In genomic region chr7:2416659-2417058, GRCh38 we compare ENCODE assay signal across 21 cellular contexts. TPM values are rescaled to one million over a fixed set of nuclear protein-coding genes. Genes with fewer than 3 reads are reported as not detected.
DNase-seq lines count a peak whose midpoint lies in the region; ATAC-seq, FAIRE-seq and TF ChIP-seq lines count a peak whose summit lies in the region.
"Had no signal": no experiment of that assay in that cellular context is flagged by ENCODE, and none has a peak within 500 bp of the region (broad histone marks: within the 10 kb centered on the region; RNA-seq: fewer than 3 reads in every experiment).

No MANE protein-coding gene starts in this region.

- peaks cover 59% of the 10 kb centered on the region for H3K4me1 ChIP-seq in Loucy (ENCODE audit: insufficient read depth, low read length, poor library complexity, severe bottlenecking)
- H3K4me1 ChIP-seq in H1 (replicated peaks in 1 of 4; ENCODE audit: control insufficient read depth in 3 of 4, insufficient read depth in 4 of 4, low read length in 3 of 4): no peaks in the 10 kb centered on the region; a peak in 2 of 7 replicates
- no peaks in the 10 kb centered on the region for H3K4me1 ChIP-seq in foreskin keratinocyte
- H3K4me1 ChIP-seq in BE2C: no peaks in the 10 kb centered on the region

- WGBS in H1 (ENCODE audit: extremely low coverage in 1 of 2, insufficient coverage in 1 of 2, insufficient read length in 1 of 2, insufficient replicate concordance in 2 of 2, low coverage in 1 of 2, low lambda C conversion rate in 2 of 2, missing lambda C conversion rate in 1 of 2), 2 experiments: 73% methylated on average over 6 of the region's 6 CpGs; no CpG with 5 or more reads in 1 of the 2 experiments

- H3K4me1 Mint-ChIP-seq in activated naive CD8-positive, alpha-beta T cell treated with anti-CD3 and anti-CD28 coated beads, Interleukin-2, amount 10 ng/mL, durations not matched to agents 7 days and 5 days: peaks cover 47% of the 10 kb centered on the region
- peaks cover 29% of the 10 kb centered on the region for H3K4me1 Mint-ChIP-seq in activated naive CD8-positive, alpha-beta T cell treated with anti-CD3 and anti-CD28 coated beads for 36 hours

- H3K27ac ChIP-seq in H1 (ENCODE audit: low read depth, low read length): no peak overlapping the region
- H3K27ac ChIP-seq in foreskin keratinocyte: no peak overlapping the region
- H3K27ac ChIP-seq: A549 had no signal

- H3K9me3 ChIP-seq in Loucy (ENCODE audit: insufficient read depth, low read depth, low read length) (no peaks in the 10 kb centered on the region), H1 (ENCODE audit: insufficient read depth in 2 of 2, low read depth in 1 of 2, low read length in 1 of 2) (no peaks in the 10 kb centered on the region), BE2C (no peaks in the 10 kb centered on the region)
- H3K9me3 ChIP-seq: A549, SK-N-SH had no signal

- H3K23ac ChIP-seq in H1 (ENCODE audit: insufficient read length): no peak overlapping the region

- no peak for FAIRE-seq in H1 (lab: Jason Lieb, UNC)
- FAIRE-seq: A549, RCC 7860 had no signal

- TF ChIP-seq RAD21 in H1 (IDR thresholded peaks at IDR 0.05 in 1 of 2, conservative IDR thresholded peaks at IDR 0.05 in 1 of 2; ENCODE audit: low read depth in 2 of 2, low read length in 2 of 2): no peak

- ATAC-seq in activated naive CD8-positive, alpha-beta T cell treated with anti-CD3 and anti-CD28 coated beads, Interleukin-2, amount 10 ng/mL, durations not matched to agents 7 days and 5 days (ENCODE audit: low read depth): no peak
- no peak for ATAC-seq in foreskin keratinocyte
- ATAC-seq: A549, HCT116 had no signal

- peaks cover 2% of the 10 kb centered on the region for H3K79me1 ChIP-seq in H1 (ENCODE audit: low read depth, low read length)

- H3K9me2 ChIP-seq in Loucy (replicated peaks; ENCODE audit: low read depth, low read length): no peaks in the 10 kb centered on the region
- H3K9me2 ChIP-seq: SK-N-SH had no signal

- TF ChIP-seq POLR2A in H1 (IDR thresholded peaks at IDR 0.05; ENCODE audit: control extremely low read depth in 1 of 2, low read depth in 2 of 2, low read length in 2 of 2): no peak

- H3K9me3 Mint-ChIP-seq in activated naive CD8-positive, alpha-beta T cell treated with anti-CD3 and anti-CD28 coated beads, Interleukin-2, amount 10 ng/mL, durations not matched to agents 7 days and 5 days: no peaks in the 10 kb centered on the region
- H3K9me3 Mint-ChIP-seq in activated naive CD8-positive, alpha-beta T cell treated with anti-CD3 and anti-CD28 coated beads for 36 hours: no peaks in the 10 kb centered on the region

- H3K27me3 ChIP-seq in Loucy (ENCODE audit: insufficient read depth, low read length, poor library complexity, severe bottlenecking) (no peaks in the 10 kb centered on the region), H1 (replicated peaks in 1 of 4; ENCODE audit: control insufficient read depth in 3 of 4, extremely low read depth in 1 of 4, insufficient read depth in 3 of 4, low read length in 3 of 4) (no peaks in the 10 kb centered on the region), foreskin keratinocyte (no peaks in the 10 kb centered on the region), BE2C (no peaks in the 10 kb centered on the region)

- H3K23me2 ChIP-seq in H1 (ENCODE audit: low read depth, low read length): no peaks in the 10 kb centered on the region

- no peak overlapping the region for H4K8ac ChIP-seq in H1 (ENCODE audit: extremely low read depth, insufficient read depth, low read length)

- no peak overlapping the region for H2AK5ac ChIP-seq in H1 (ENCODE audit: low read depth, low read length)

- no peak overlapping the region for H4K5ac ChIP-seq in H1 (ENCODE audit: insufficient read length, low read depth, low read length)

- H3K4me3 ChIP-seq in Loucy (ENCODE audit: low read length, poor library complexity, severe bottlenecking): no peak overlapping the region
- no peak overlapping the region for H3K4me3 ChIP-seq in H1 (ENCODE audit: extremely low read depth in 1 of 4, insufficient read depth in 2 of 4, low read depth in 3 of 4, low read length in 4 of 4)
- H3K4me3 ChIP-seq in BE2C (ENCODE audit: low read depth, low read length): no peak overlapping the region
- H3K4me3 ChIP-seq: A549 had no signal

- peaks cover 30% of the 10 kb centered on the region; the same call in 1 of the 2 replicates for H3K36me3 ChIP-seq in Loucy (ENCODE audit: insufficient read depth, low read length)
- H3K36me3 ChIP-seq in H1 (ENCODE audit: control insufficient read depth in 2 of 4, insufficient read depth in 4 of 4, low read length in 3 of 4): no peaks in the 10 kb centered on the region; a peak in 1 of 8 replicates
- H3K36me3 ChIP-seq in BE2C: no peaks in the 10 kb centered on the region

- DNase-seq in activated naive CD8-positive, alpha-beta T cell treated with anti-CD3 and anti-CD28 coated beads, Interleukin-2, amount 10 ng/mL, durations not matched to agents 7 days and 5 days: no peak
- no peak for DNase-seq in activated naive CD8-positive, alpha-beta T cell treated with anti-CD3 and anti-CD28 coated beads for 36 hours
- no peak for DNase-seq in H1 (ENCODE audit: low read depth in 1 of 2, low spot score in 2 of 2)
- DNase-seq in foreskin keratinocyte: no peak
- DNase-seq in activated CD4-positive, CD25-positive, alpha-beta regulatory T cell treated with anti-CD3 and anti-CD28 coated beads, Interleukin-2, amount 50 U/mL, for 72 hours: no peak
- no peak for DNase-seq in DMS153 treated with DMSO at 0.1 percent for 48 hours (lab: John Stamatoyannopoulos, UW; ENCODE audit: unreplicated experiment)
- DNase-seq in BE2C: no peak
- DNase-seq: C1 segment of cervical spinal cord, COR-L47, DMS153, KG1, NCI-H1092 treated with DMSO at 0.1 percent for 48 hours, NCI-H2227 treated with DMSO at 0.1 percent for 48 hours, NCI-H524 treated with DMSO at 0.1 percent for 48 hours, SK-N-SH had no signal

- POLR2A ChIA-PET in activated naive CD8-positive, alpha-beta T cell treated with anti-CD3 and anti-CD28 coated beads, Interleukin-2, amount 10 ng/mL, durations not matched to agents 7 days and 5 days (lab: Charles Lee): interaction anchor here (1.3 to 4.4 kb wide), 2 partner anchors 10 to 11 kb away, joined by 4 to 31 read pairs; no protein-coding TSS in a partner anchor
- POLR2A ChIA-PET in H1 (lab: Charles Lee; ENCODE audit: partially characterized antibody): interaction anchor here (0.7 to 2.3 kb wide), 4 partner anchors 12 to 210 kb away, joined by 3 to 6 read pairs (median 3); no protein-coding TSS in a partner anchor

- no peak overlapping the region for H4K91ac ChIP-seq in H1 (replicated peaks; ENCODE audit: insufficient read length, low read length)

- H2BK12ac ChIP-seq in H1 (ENCODE audit: low read depth, low read length): no peak overlapping the region

- TF ChIP-seq EP300 in H1 (IDR thresholded peaks at IDR 0.05; ENCODE audit: borderline replicate concordance in 1 of 2, low read depth in 2 of 2, low read length in 2 of 2): no peak

- H3K56ac ChIP-seq in H1 (replicated peaks; ENCODE audit: insufficient read length, low read depth, low read length): no peak overlapping the region

- H2BK5ac ChIP-seq in H1 (ENCODE audit: low read depth, low read length): peak overlapping the region; percentile 32; the same call in 1 of the 2 replicates

- no peak overlapping the region for H3K4me3 Mint-ChIP-seq in activated naive CD8-positive, alpha-beta T cell treated with anti-CD3 and anti-CD28 coated beads, Interleukin-2, amount 10 ng/mL, durations not matched to agents 7 days and 5 days
- H3K4me3 Mint-ChIP-seq in activated naive CD8-positive, alpha-beta T cell treated with anti-CD3 and anti-CD28 coated beads for 36 hours: no peak overlapping the region

- no peak overlapping the region for H3K9ac ChIP-seq in Loucy (ENCODE audit: low read depth, low read length, poor library complexity, severe bottlenecking)
- no peak overlapping the region for H3K9ac ChIP-seq in H1 (replicated peaks in 1 of 4; ENCODE audit: extremely low read depth in 1 of 4, low read depth in 3 of 4, low read length in 3 of 4)
- H3K9ac ChIP-seq: SK-N-SH had no signal

- H3K18ac ChIP-seq in H1 (ENCODE audit: extremely low read depth, low read length): no peak overlapping the region

- peaks cover 100% of the 10 kb centered on the region for H3K79me2 ChIP-seq in Loucy (ENCODE audit: insufficient read depth, low read length)
- peaks cover 0 to 28% of the 10 kb centered on the region in 2 experiments; a peak in 3 of 4 replicates for H3K79me2 ChIP-seq in H1 (ENCODE audit: control insufficient read depth in 1 of 2, insufficient read depth in 2 of 2, low read length in 2 of 2)

- H2BK120ac ChIP-seq in H1 (replicated peaks; ENCODE audit: low read depth, low read length): no peak overlapping the region

- no peaks in the 10 kb centered on the region for H3K27me3 Mint-ChIP-seq in activated naive CD8-positive, alpha-beta T cell treated with anti-CD3 and anti-CD28 coated beads, Interleukin-2, amount 10 ng/mL, durations not matched to agents 7 days and 5 days
- H3K27me3 Mint-ChIP-seq in activated naive CD8-positive, alpha-beta T cell treated with anti-CD3 and anti-CD28 coated beads for 36 hours: no peaks in the 10 kb centered on the region

- H3F3A ChIP-seq in Loucy (ENCODE audit: low read depth): no peaks in the 10 kb centered on the region

- peaks cover 31% of the 10 kb centered on the region for H3K36me3 Mint-ChIP-seq in activated naive CD8-positive, alpha-beta T cell treated with anti-CD3 and anti-CD28 coated beads, Interleukin-2, amount 10 ng/mL, durations not matched to agents 7 days and 5 days
- peaks cover 1% of the 10 kb centered on the region for H3K36me3 Mint-ChIP-seq in activated naive CD8-positive, alpha-beta T cell treated with anti-CD3 and anti-CD28 coated beads for 36 hours

- H4K20me1 ChIP-seq in Loucy (ENCODE audit: insufficient read depth, low read length, poor library complexity, severe bottlenecking) (peaks cover 87% of the 10 kb centered on the region), H1 (replicated peaks in 1 of 2; ENCODE audit: control insufficient read depth in 1 of 2, insufficient read depth in 2 of 2, low read length in 2 of 2) (peaks cover 0 to 2% of the 10 kb centered on the region in 2 experiments)

- peak overlapping the region; percentile 10 for H3K4me2 ChIP-seq in Loucy (ENCODE audit: low read depth, low read length, poor library complexity, severe bottlenecking)
- no peak overlapping the region for H3K4me2 ChIP-seq in H1 (ENCODE audit: insufficient read depth in 1 of 2, low read depth in 2 of 2, low read length in 2 of 2)
- H3K4me2 ChIP-seq: A549, SK-N-SH had no signal

- no peak overlapping the region for H2AFZ ChIP-seq in Loucy (ENCODE audit: low read length)
- no peak overlapping the region for H2AFZ ChIP-seq in H1 (ENCODE audit: low read length)

- CTCF ChIA-PET in H1 (lab: Charles Lee; ENCODE audit: partially characterized antibody): interaction anchor here (0.6 to 9.8 kb wide), 3 partner anchors 15 to 240 kb away, joined by 3 to 79 read pairs (median 4); no protein-coding TSS in a partner anchor

- no peak overlapping the region for H3K14ac ChIP-seq in H1 (ENCODE audit: insufficient read length)

- no peak overlapping the region for H3K4ac ChIP-seq in H1 (replicated peaks; ENCODE audit: insufficient read length, low read depth, low read length)

- H3K27ac Mint-ChIP-seq in activated naive CD8-positive, alpha-beta T cell treated with anti-CD3 and anti-CD28 coated beads, Interleukin-2, amount 10 ng/mL, durations not matched to agents 7 days and 5 days: peak overlapping the region; percentile 18
- no peak overlapping the region for H3K27ac Mint-ChIP-seq in activated naive CD8-positive, alpha-beta T cell treated with anti-CD3 and anti-CD28 coated beads for 36 hours

- TF ChIP-seq CTCF in Loucy (conservative IDR thresholded peaks at IDR 0.05; ENCODE audit: low read length) (no peak), H1 (IDR thresholded peaks at IDR 0.05; ENCODE audit: control extremely low read depth in 1 of 3, insufficient read depth in 1 of 3, low read depth in 1 of 3, low read length in 3 of 3) (no peak), foreskin keratinocyte (conservative IDR thresholded peaks at IDR 0.05) (no peak), BE2C (IDR thresholded peaks at IDR 0.05; ENCODE audit: low read depth, low read length) (no peak)

- H2BK20ac ChIP-seq in H1 (ENCODE audit: low read length): no peak overlapping the region

- no peak overlapping the region for H2BK15ac ChIP-seq in H1 (ENCODE audit: low read length)

RNA-seq across cellular contexts. Expression of gene CHST12, which starts 13.2 kb away (rescaled TPM):
- total RNA-seq in activated naive CD8-positive, alpha-beta T cell treated with anti-CD3 and anti-CD28 coated beads, Interleukin-2, amount 10 ng/mL, durations not matched to agents 7 days and 5 days: 10 to 100 TPM; 49.5 to 51.1 TPM
- 1 to 10 TPM; 3.1 to 3.2 TPM for total RNA-seq in activated naive CD8-positive, alpha-beta T cell treated with anti-CD3 and anti-CD28 coated beads for 36 hours
- total RNA-seq in H1 (2021; fragmentation: NEBNext Ultra II Directional; extraction: Animal tissue kit (Norgen Biotek cat#: 25700)): 13.4 and 18.2 TPM in 2 replicates
- polyA plus RNA-seq in H1 (2011; rRNA removed): 24.1 and 28.0 TPM in 2 replicates
- polyA plus RNA-seq in H1 (2011; cell fraction: cytosol; rRNA removed): 13.3 TPM
- 14.9 TPM for polyA plus RNA-seq in H1 (2011; cell fraction: nucleus; rRNA removed)
- polyA plus RNA-seq in H1 (2012, experiment 1 of 2): 9.4 to 12.3 TPM (median 11.3 TPM) in 4 replicates
- polyA plus RNA-seq in H1 (2012, experiment 2 of 2): 9.6 TPM
- 20.2 TPM for polyA plus RNA-seq in H1 (2013, experiment 1 of 2)
- 21.4 TPM for polyA plus RNA-seq in H1 (2013, experiment 2 of 2)
- 5.8 and 7.4 TPM in 2 replicates for polyA minus RNA-seq in H1 (2011; rRNA and poly(A)+ RNA removed)
- 16.1 TPM for polyA minus RNA-seq in H1 (2011; cell fraction: cytosol; rRNA and poly(A)+ RNA removed)
- 8.9 TPM for polyA minus RNA-seq in H1 (2011; cell fraction: nucleus; rRNA and poly(A)+ RNA removed)
- 6.1 and 7.5 TPM in 2 replicates for total RNA-seq in foreskin keratinocyte
- polyA plus RNA-seq in foreskin keratinocyte: 10.2 and 10.7 TPM in 2 replicates
- 32.0 TPM for polyA plus RNA-seq in BE2C (2012; ENCODE audit: insufficient read depth, insufficient read length, low read depth)

RNA-seq across cellular contexts. Expression of gene GRIFIN, which starts 59.5 kb away (rescaled TPM):
- total RNA-seq in activated naive CD8-positive, alpha-beta T cell treated with anti-CD3 and anti-CD28 coated beads, Interleukin-2, amount 10 ng/mL, durations not matched to agents 7 days and 5 days: not detected
- total RNA-seq in activated naive CD8-positive, alpha-beta T cell treated with anti-CD3 and anti-CD28 coated beads for 36 hours: not detected
- not detected in 2 replicates for total RNA-seq in H1 (2021; fragmentation: NEBNext Ultra II Directional; extraction: Animal tissue kit (Norgen Biotek cat#: 25700))
- polyA plus RNA-seq in H1 (2011; rRNA removed) (not detected in 2 replicates), foreskin keratinocyte (not detected in 2 replicates)
- not detected for polyA plus RNA-seq in H1 (2011; cell fraction: cytosol; rRNA removed)
- polyA plus RNA-seq in H1 (2011; cell fraction: nucleus; rRNA removed): not detected
- polyA plus RNA-seq in H1 (2012, experiment 1 of 2): not detected in 4 replicates
- not detected for polyA plus RNA-seq in H1 (2012, experiment 2 of 2)
- polyA plus RNA-seq in H1 (2013, experiment 1 of 2): not detected
- not detected for polyA plus RNA-seq in H1 (2013, experiment 2 of 2)
- polyA minus RNA-seq in H1 (2011; rRNA and poly(A)+ RNA removed): not detected in 2 replicates
- polyA minus RNA-seq in H1 (2011; cell fraction: cytosol; rRNA and poly(A)+ RNA removed): not detected
- not detected for polyA minus RNA-seq in H1 (2011; cell fraction: nucleus; rRNA and poly(A)+ RNA removed)
- total RNA-seq in foreskin keratinocyte: not detected in 2 replicates
- not detected for polyA plus RNA-seq in BE2C (2012; ENCODE audit: insufficient read depth, insufficient read length, low read depth)
- total RNA-seq: MCF 10A, Right ventricle myocardium superior had no signal
- polyA plus RNA-seq: A549, SK-N-SH had no signal
